ENCODE assay signal across 9 cellular contexts in genomic region chr11:859394-860131, GRCh38. TPM values are rescaled to one million over a fixed set of nuclear protein-coding genes. Genes with fewer than 3 reads are reported as not detected.
A peak's percentile ranks its signal among the peaks of the same experiment; 100 is the strongest.
DNase-seq lines count a peak whose midpoint lies in the region; ATAC-seq and TF ChIP-seq lines count a peak whose summit lies in the region.
"Had no signal": no experiment of that assay in that cellular context is flagged by ENCODE, and none has a peak within 500 bp of the region (broad histone marks: within the 10 kb centered on the region; RNA-seq: fewer than 3 reads in every experiment).

No MANE protein-coding gene starts in this region.

- TF ChIP-seq CTCF in cardiac fibroblast (IDR thresholded peaks at IDR 0.05; ENCODE audit: low read depth, low read length), result no peak

- ATAC-seq in GM21576 (IDR thresholded peaks at IDR 0.05; ENCODE audit: unreplicated experiment) (no peak), HG03378 (IDR thresholded peaks at IDR 0.05; ENCODE audit: unreplicated experiment) (no peak)

- in situ Hi-C loops in Caki2 (cut with HindIII; ENCODE audit: low pct_unique_long_range_greater_than_20kb, low sequenced_read_pairs), result no loop called here

- H3K4me3 ChIP-seq in cardiac fibroblast (replicated peaks in 1 of 2; ENCODE audit: low read depth in 2 of 2, low read length in 2 of 2), result peak overlapping the region in 1 of 2 donors; percentile 37

- DNase-seq in Caki2 (ENCODE audit: low read depth) (peak; percentile 61), NCI-H2196 (lab: John Stamatoyannopoulos, UW; ENCODE audit: unreplicated experiment) (peak; percentile 88), cardiac fibroblast (ENCODE audit: low read depth in 2 of 2) (peak; percentile 82 to 96), medulla oblongata (ENCODE audit: extremely low spot score) (peak; percentile 77), mesenteric fat pad (ENCODE audit: low spot score) (no peak), SW 1271 (lab: John Stamatoyannopoulos, UW) (no peak)
- DNase-seq: activated naive CD8-positive, alpha-beta T cell treated with anti-CD3 and anti-CD28 coated beads, Interleukin-2, amount 10 ng/mL, durations not matched to agents 7 days and 5 days had no signal

RNA-seq across cellular contexts. Expression of gene TSPAN4, which starts 16.9 kb away (rescaled TPM):
- 250 and 324 TPM in 2 replicates for total RNA-seq in Caki2 (2014; rRNA removed; shearing (Covaris generic); ENCODE audit: low replicate concordance)
- total RNA-seq in mesenteric fat pad, result 120 TPM

RNA-seq across cellular contexts. Expression of gene POLR2L, which starts 17.2 kb away (rescaled TPM):
- 90.2 and 103 TPM in 2 replicates for total RNA-seq in Caki2 (2014; rRNA removed; shearing (Covaris generic); ENCODE audit: low replicate concordance)
- 203 TPM for total RNA-seq in mesenteric fat pad

RNA-seq across cellular contexts. Expression of gene CD151, which starts 26.8 kb away (rescaled TPM):
- 873 and 905 TPM in 2 replicates for total RNA-seq in Caki2 (2014; rRNA removed; shearing (Covaris generic); ENCODE audit: low replicate concordance)
- total RNA-seq in mesenteric fat pad, result 776 TPM

RNA-seq across cellular contexts. Expression of gene CRACR2B, which starts 31.8 kb away (rescaled TPM):
- 15.0 and 29.5 TPM in 2 replicates for total RNA-seq in Caki2 (2014; rRNA removed; shearing (Covaris generic); ENCODE audit: low replicate concordance)
- total RNA-seq in mesenteric fat pad, result 6.8 TPM

RNA-seq across cellular contexts. Expression of gene PNPLA2, which starts 40.8 kb away (rescaled TPM):
- 11.6 and 15.3 TPM in 2 replicates for total RNA-seq in Caki2 (2014; rRNA removed; shearing (Covaris generic); ENCODE audit: low replicate concordance)
- total RNA-seq in mesenteric fat pad, result 1,877 TPM

Comparison
In these comparisons a context has a peak if more than half of its experiments do, and no peak if none do; other contexts are left out.
1. DNase-seq: peak in Caki2 (single experiment), NCI-H2196 (single experiment), cardiac fibroblast (2 of 2) and medulla oblongata (single experiment); none in mesenteric fat pad (single experiment) and SW 1271 (0 of 2).